In the genomic region with DNA sequence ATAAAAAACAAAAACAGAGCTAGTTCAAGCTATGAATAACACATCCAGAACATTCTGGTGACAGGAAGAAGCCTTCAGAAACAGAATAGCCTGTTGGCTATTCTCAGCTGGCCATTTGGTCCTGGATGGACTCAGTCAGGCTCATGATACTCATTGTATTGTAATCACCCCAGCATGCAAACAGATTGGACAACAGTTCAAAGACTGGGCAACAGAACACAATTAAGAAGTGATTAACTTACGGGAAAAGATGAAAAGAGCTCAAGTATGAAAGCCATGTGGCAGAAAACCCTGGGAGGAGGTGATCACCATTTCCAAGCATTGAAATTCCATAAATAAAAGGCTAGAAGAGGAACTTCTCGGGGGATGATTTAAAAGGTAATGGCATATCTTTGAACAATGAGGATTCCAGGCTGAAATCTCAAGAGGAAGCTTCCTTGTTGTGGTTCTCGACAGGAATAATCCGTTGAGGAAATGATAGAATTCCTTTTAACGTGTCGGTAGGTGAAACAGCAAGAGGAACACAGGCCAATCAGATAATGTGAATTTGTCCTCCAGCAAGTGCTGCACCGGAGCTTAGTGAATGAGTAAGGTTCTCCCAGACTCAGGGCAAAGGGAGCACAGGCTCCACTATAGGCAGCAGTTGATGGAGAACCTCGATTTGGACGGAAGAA, we compare ENCODE assay signal across 1 cellular context.
TF ChIP-seq lines count a peak whose summit lies in the region.

No MANE protein-coding gene starts in this region.

TF ChIP-seq in K562, 482 proteins besides CTCF, POLR2A, EP300 and RAD21:
- TF ChIP-seq, protein P1, sequence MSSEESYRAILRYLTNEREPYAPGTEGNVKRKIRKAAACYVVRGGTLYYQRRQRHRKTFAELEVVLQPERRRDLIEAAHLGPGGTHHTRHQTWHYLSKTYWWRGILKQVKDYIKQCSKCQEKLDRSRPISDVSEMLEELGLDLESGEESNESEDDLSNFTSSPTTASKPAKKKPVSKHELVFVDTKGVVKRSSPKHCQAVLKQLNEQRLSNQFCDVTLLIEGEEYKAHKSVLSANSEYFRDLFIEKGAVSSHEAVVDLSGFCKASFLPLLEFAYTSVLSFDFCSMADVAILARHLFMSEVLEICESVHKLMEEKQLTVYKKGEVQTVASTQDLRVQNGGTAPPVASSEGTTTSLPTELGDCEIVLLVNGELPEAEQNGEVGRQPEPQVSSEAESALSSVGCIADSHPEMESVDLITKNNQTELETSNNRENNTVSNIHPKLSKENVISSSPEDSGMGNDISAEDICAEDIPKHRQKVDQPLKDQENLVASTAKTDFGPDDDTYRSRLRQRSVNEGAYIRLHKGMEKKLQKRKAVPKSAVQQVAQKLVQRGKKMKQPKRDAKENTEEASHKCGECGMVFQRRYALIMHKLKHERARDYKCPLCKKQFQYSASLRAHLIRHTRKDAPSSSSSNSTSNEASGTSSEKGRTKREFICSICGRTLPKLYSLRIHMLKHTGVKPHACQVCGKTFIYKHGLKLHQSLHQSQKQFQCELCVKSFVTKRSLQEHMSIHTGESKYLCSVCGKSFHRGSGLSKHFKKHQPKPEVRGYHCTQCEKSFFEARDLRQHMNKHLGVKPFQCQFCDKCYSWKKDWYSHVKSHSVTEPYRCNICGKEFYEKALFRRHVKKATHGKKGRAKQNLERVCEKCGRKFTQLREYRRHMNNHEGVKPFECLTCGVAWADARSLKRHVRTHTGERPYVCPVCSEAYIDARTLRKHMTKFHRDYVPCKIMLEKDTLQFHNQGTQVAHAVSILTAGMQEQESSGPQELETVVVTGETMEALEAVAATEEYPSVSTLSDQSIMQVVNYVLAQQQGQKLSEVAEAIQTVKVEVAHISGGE (CRISPR knock-in tag; IDR thresholded peaks at IDR 0.05): peak in 1 of 3 experiments; percentile 52; a peak in 1 of 6 replicates
- TF ChIP-seq CTBP1 (IDR thresholded peaks at IDR 0.05; ENCODE audit: borderline replicate concordance): 0 out of 2 replicates have a peak, but pooled peaks have one; percentile 22
- peak; percentile 29 for TF ChIP-seq NFIC (IDR thresholded peaks at IDR 0.05)
- TF ChIP-seq PRPF4 (IDR thresholded peaks at IDR 0.05; ENCODE audit: insufficient read depth, low read depth, low read length, poor library complexity, severe bottlenecking): no peak
- no peak for TF ChIP-seq MTF1 (CRISPR knock-in tag; IDR thresholded peaks at IDR 0.05; ENCODE audit: borderline replicate concordance)
